In the genomic region with DNA sequence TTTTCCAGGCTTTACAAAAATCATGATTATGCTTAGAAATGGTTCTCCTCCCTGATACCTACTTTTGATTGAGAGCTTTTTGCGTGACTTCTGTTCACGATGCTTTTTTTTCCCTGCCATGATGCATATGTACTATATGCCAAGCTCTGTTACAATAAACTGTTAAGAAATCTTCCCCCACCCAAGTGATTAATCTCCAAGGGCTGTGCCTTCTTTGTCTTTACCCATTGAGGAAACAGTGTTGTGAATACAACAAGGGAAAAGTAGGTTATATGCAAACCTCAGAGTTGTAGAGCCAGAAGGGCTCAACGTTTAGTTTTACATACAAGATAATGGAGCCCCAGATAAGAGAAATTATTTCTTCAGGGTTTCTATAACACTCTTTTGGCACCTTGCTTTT, we compare ENCODE assay signal across 23 cellular contexts. TPM values are rescaled to one million over a fixed set of nuclear protein-coding genes. Genes with fewer than 3 reads are reported as not detected.
"Had no signal": no experiment of that assay in that cellular context is flagged by ENCODE, and none has a peak within 500 bp of the region (broad histone marks: within the 10 kb centered on the region; RNA-seq: fewer than 3 reads in every experiment).

No MANE protein-coding gene starts in this region.

- ATAC-seq: activated naive CD8-positive, alpha-beta T cell treated with anti-CD3 and anti-CD28 coated beads, Interleukin-2, amount 50 U/mL, for 24 hours; activated T-cell treated with anti-CD3 and anti-CD28 coated beads, Interleukin-2, amount 50 U/mL, for 4 hours; gastroesophageal sphincter; heart right ventricle had no signal

- H3K36me3 ChIP-seq: adrenal gland, ascending aorta, colonic mucosa, esophagus muscularis mucosa, gastroesophageal sphincter had no signal

- H3K79me2 ChIP-seq: hepatocyte had no signal

- H3K4me1 ChIP-seq: adrenal gland, ascending aorta, colonic mucosa, esophagus muscularis mucosa, gastroesophageal sphincter, heart right ventricle had no signal

- H3K27ac ChIP-seq: adrenal gland, ascending aorta, colonic mucosa, esophagus muscularis mucosa, gastroesophageal sphincter, heart right ventricle, hepatocyte had no signal

- DNase-seq: activated CD4-positive, alpha-beta memory T cell treated with anti-CD3 and anti-CD28 coated beads, Interleukin-2, amount 10 ng/mL, durations not matched to agents 7 days and 5 days; activated CD4-positive, alpha-beta T cell treated with anti-CD3 and anti-CD28 coated beads for 1 hour; activated CD4-positive, alpha-beta T cell treated with anti-CD3 and anti-CD28 coated beads for 4 hours; activated CD4-positive, alpha-beta T cell treated with anti-CD3 and anti-CD28 coated beads, Interleukin-2, amount 10 ng/mL, durations not matched to agents 7 days and 5 days; activated CD4-positive, alpha-beta T cell treated with anti-CD3 and anti-CD28 coated beads, Interleukin-2, amount 50 U/mL, for 4 hours; activated effector memory CD4-positive, alpha-beta T cell treated with anti-CD3 and anti-CD28 coated beads, Interleukin-2, amount 50 U/mL, for 16 hours; activated naive CD4-positive, alpha-beta T cell treated with anti-CD3 and anti-CD28 coated beads for 36 hours; activated naive CD8-positive, alpha-beta T cell treated with anti-CD3 and anti-CD28 coated beads for 36 hours; activated naive CD8-positive, alpha-beta T cell treated with anti-CD3 and anti-CD28 coated beads, Interleukin-2, amount 50 U/mL, for 24 hours; activated T-cell treated with anti-CD3 and anti-CD28 coated beads, Interleukin-2, amount 50 U/mL, for 4 hours; adrenal gland; central memory CD4-positive, alpha-beta T cell; cerebellar nuclear complex; colonic mucosa; effector CD8-positive, alpha-beta T cell; foreskin melanocyte; heart right ventricle; T-helper 2 cell had no signal

- H3K4me3 ChIP-seq: adrenal gland, ascending aorta, colonic mucosa, esophagus muscularis mucosa, gastroesophageal sphincter, heart right ventricle, hepatocyte had no signal

- H3K27me3 ChIP-seq: adrenal gland, ascending aorta, colonic mucosa, esophagus muscularis mucosa, gastroesophageal sphincter, heart right ventricle, hepatocyte had no signal

- H3K9me3 ChIP-seq: adrenal gland, ascending aorta, colonic mucosa, esophagus muscularis mucosa, gastroesophageal sphincter, heart right ventricle had no signal

- H3K4me2 ChIP-seq: hepatocyte had no signal

- H2AFZ ChIP-seq: hepatocyte had no signal

RNA-seq across cellular contexts. Expression of gene MYLK2, which starts 34.1 kb away (rescaled TPM):
- total RNA-seq: ascending aorta, epithelial cell of proximal tubule, hepatocyte had no signal

RNA-seq across cellular contexts. Expression of gene TPX2, which starts 46.0 kb away (rescaled TPM):
- total RNA-seq: ascending aorta had no signal
